In the genomic region with DNA sequence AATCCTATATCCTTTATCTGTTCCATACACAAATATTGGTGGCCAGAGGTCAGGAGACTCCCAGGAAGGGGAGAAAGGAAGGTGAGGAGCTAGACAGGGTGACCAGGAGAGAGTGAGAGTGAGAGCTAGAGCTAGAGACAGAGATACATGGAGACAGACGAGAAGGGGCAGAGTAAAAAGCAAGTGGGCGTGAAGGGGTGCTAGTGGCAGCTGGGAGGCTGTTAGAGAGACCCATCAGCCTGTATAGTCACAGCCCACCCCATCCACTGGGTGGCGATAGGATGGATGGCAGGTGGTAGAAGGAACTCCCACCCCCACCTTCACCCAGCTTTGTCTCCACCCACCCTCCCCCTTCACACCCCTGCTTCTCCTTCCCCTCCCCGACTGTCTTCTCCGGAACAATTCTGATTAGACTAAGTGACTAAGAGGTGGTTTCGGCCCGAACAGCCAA, we compare ENCODE assay signal across 13 cellular contexts. TPM values are rescaled to one million over a fixed set of nuclear protein-coding genes. Genes with fewer than 3 reads are reported as not detected.
DNase-seq lines count a peak whose midpoint lies in the region; ATAC-seq and TF ChIP-seq lines count a peak whose summit lies in the region.
"Had no signal": no experiment of that assay in that cellular context is flagged by ENCODE, and none has a peak within 500 bp of the region (broad histone marks: within the 10 kb centered on the region; RNA-seq: fewer than 3 reads in every experiment).

No MANE protein-coding gene starts in this region.

- TF ChIP-seq CTCF in brain (conservative IDR thresholded peaks at IDR 0.05) (no peak), gastroesophageal sphincter (IDR thresholded peaks at IDR 0.05) (no peak), psoas muscle (IDR thresholded peaks at IDR 0.05) (no peak), uterus (IDR thresholded peaks at IDR 0.05) (no peak)

- POLR2A ChIA-PET in activated CD4-positive, alpha-beta memory T cell treated with anti-CD3 and anti-CD28 coated beads for 36 hours (lab: Charles Lee) = no interaction called here
- POLR2A ChIA-PET in activated CD4-positive, alpha-beta memory T cell treated with anti-CD3 and anti-CD28 coated beads, Interleukin-2, amount 10 ng/mL, durations not matched to agents 7 days and 5 days (lab: Charles Lee) = no interaction called here

- no peaks in the 10 kb centered on the region for H3K9me3 Mint-ChIP-seq in activated CD4-positive, alpha-beta memory T cell treated with anti-CD3 and anti-CD28 coated beads for 36 hours
- H3K9me3 Mint-ChIP-seq in activated CD4-positive, alpha-beta memory T cell treated with anti-CD3 and anti-CD28 coated beads, Interleukin-2, amount 10 ng/mL, durations not matched to agents 7 days and 5 days = no peaks in the 10 kb centered on the region
- H3K9me3 Mint-ChIP-seq in brain = no peaks in the 10 kb centered on the region
- H3K9me3 Mint-ChIP-seq: stimulated activated naive B cell treated with anti-CD40 and anti-IgM and Interleukin-4, amounts not matched to agents 10 μg/mL and 1 μg/mL and 100 μg/mL, for 72 hours had no signal

- intact Hi-C loops in activated CD4-positive, alpha-beta memory T cell treated with anti-CD3 and anti-CD28 coated beads for 36 hours (cut with micrococcal nuclease) = no loop called here
- intact Hi-C loops in psoas muscle (cut with DNase I) (no loop called here), uterus (cut with DNase I; ENCODE audit: low total_unique reads) (no loop called here)

- peak; percentile 27 for DNase-seq in activated CD4-positive, alpha-beta memory T cell treated with anti-CD3 and anti-CD28 coated beads for 36 hours
- DNase-seq in activated CD4-positive, alpha-beta memory T cell treated with anti-CD3 and anti-CD28 coated beads, Interleukin-2, amount 10 ng/mL, durations not matched to agents 7 days and 5 days = no peak
- DNase-seq in NCI-H2171 (lab: John Stamatoyannopoulos, UW) (peak; percentile 8), psoas muscle (no peak), uterus (no peak)
- DNase-seq: right cardiac atrium; stimulated activated naive B cell treated with anti-CD40 and anti-IgM and Interleukin-4, amounts not matched to agents 10 μg/mL and 1 μg/mL and 100 μg/mL, for 72 hours had no signal

- H3K27me3 Mint-ChIP-seq in activated CD4-positive, alpha-beta memory T cell treated with anti-CD3 and anti-CD28 coated beads for 36 hours = peaks cover 6% of the 10 kb centered on the region
- H3K27me3 Mint-ChIP-seq in activated CD4-positive, alpha-beta memory T cell treated with anti-CD3 and anti-CD28 coated beads, Interleukin-2, amount 10 ng/mL, durations not matched to agents 7 days and 5 days = peaks cover 25% of the 10 kb centered on the region
- H3K27me3 Mint-ChIP-seq in brain = no peaks in the 10 kb centered on the region

- TF ChIP-seq EP300 in gastroesophageal sphincter (IDR thresholded peaks at IDR 0.05) = no peak

- H3K27me3 ChIP-seq in subcutaneous abdominal adipose tissue (ENCODE audit: control insufficient read depth in 5 of 5, insufficient read depth in 4 of 5, low read length in 5 of 5) (peaks cover 0 to 32% (median 15%) of the 10 kb centered on the region in 5 donors), gastroesophageal sphincter (peaks cover 59% of the 10 kb centered on the region), psoas muscle (ENCODE audit: insufficient read depth in 3 of 3, low read length in 2 of 3) (peaks cover 0 to 43% (median 4%) of the 10 kb centered on the region in 3 donors), uterus (no peaks in the 10 kb centered on the region)

- H3K4me1 ChIP-seq in subcutaneous abdominal adipose tissue (ENCODE audit: control insufficient read depth in 5 of 5, insufficient read depth in 5 of 5, low read length in 5 of 5) (peaks cover 7 to 68% (median 15%) of the 10 kb centered on the region in 5 donors), gastroesophageal sphincter (peaks cover 0 to 47% (median 5%) of the 10 kb centered on the region in 3 donors), psoas muscle (peaks cover 12% of the 10 kb centered on the region), uterus (peaks cover 0 to 5% of the 10 kb centered on the region in 2 donors)

- no peak for TF ChIP-seq POLR2A in gastroesophageal sphincter (IDR thresholded peaks at IDR 0.05)
- TF ChIP-seq POLR2A in uterus (IDR thresholded peaks at IDR 0.05) = no peak

- peak overlapping the region in 1 of 5 donors; percentile 46 for H3K9ac ChIP-seq in subcutaneous abdominal adipose tissue (ENCODE audit: low read length in 5 of 5)
- H3K9ac ChIP-seq: KMS-11 had no signal

- H3K4me3 ChIP-seq in subcutaneous abdominal adipose tissue (ENCODE audit: low read depth in 1 of 5, low read length in 5 of 5) (no peak overlapping the region), gastroesophageal sphincter (no peak overlapping the region), psoas muscle (no peak overlapping the region), uterus (no peak overlapping the region)

- WGBS in gastroesophageal sphincter (ENCODE audit: low coverage in 1 of 2), 2 donors = 29 to 71% methylated on average over 3 to 4 of the region's 7 CpGs
- 26 to 46% (median 27%) methylated on average over 5 to 7 of the region's 7 CpGs for WGBS in psoas muscle, 3 donors

- H3K27ac ChIP-seq in subcutaneous abdominal adipose tissue (ENCODE audit: low read depth, low read length) (peak overlapping the region; percentile 2), gastroesophageal sphincter (peak overlapping the region in 2 of 4 donors; percentile 40 to 57), psoas muscle (no peak overlapping the region), uterus (no peak overlapping the region)
- H3K27ac ChIP-seq: C4-2B, epithelial cell of prostate, KMS-11 had no signal

- CTCF ChIA-PET in activated CD4-positive, alpha-beta memory T cell treated with anti-CD3 and anti-CD28 coated beads for 36 hours (lab: Charles Lee) = interaction anchor here (1.1 to 1.4 kb wide), 4 partner anchors 34 to 153 kb away, joined by 3 to 9 read pairs (median 4); no protein-coding TSS in a partner anchor
- CTCF ChIA-PET in activated CD4-positive, alpha-beta memory T cell treated with anti-CD3 and anti-CD28 coated beads, Interleukin-2, amount 10 ng/mL, durations not matched to agents 7 days and 5 days (lab: Charles Lee) = interaction anchor here (2.3 kb wide), 1 partner anchor 153 kb away, joined by 11 read pairs; no protein-coding TSS in a partner anchor

- no peak for ATAC-seq in gastroesophageal sphincter
- no peak for ATAC-seq in psoas muscle
- ATAC-seq: right cardiac atrium; stimulated activated naive B cell treated with anti-CD40 and anti-IgM and Interleukin-4, amounts not matched to agents 10 μg/mL and 1 μg/mL and 100 μg/mL, for 72 hours had no signal

- H3K4me1 Mint-ChIP-seq in activated CD4-positive, alpha-beta memory T cell treated with anti-CD3 and anti-CD28 coated beads for 36 hours (ENCODE audit: low read depth) = peaks cover 16% of the 10 kb centered on the region
- peaks cover 21% of the 10 kb centered on the region for H3K4me1 Mint-ChIP-seq in activated CD4-positive, alpha-beta memory T cell treated with anti-CD3 and anti-CD28 coated beads, Interleukin-2, amount 10 ng/mL, durations not matched to agents 7 days and 5 days
- H3K4me1 Mint-ChIP-seq in brain = peaks cover 91% of the 10 kb centered on the region

- H3K4me3 Mint-ChIP-seq in activated CD4-positive, alpha-beta memory T cell treated with anti-CD3 and anti-CD28 coated beads for 36 hours = no peak overlapping the region
- no peak overlapping the region for H3K4me3 Mint-ChIP-seq in activated CD4-positive, alpha-beta memory T cell treated with anti-CD3 and anti-CD28 coated beads, Interleukin-2, amount 10 ng/mL, durations not matched to agents 7 days and 5 days
- H3K4me3 Mint-ChIP-seq in brain = peak overlapping the region in 4 of 5 experiments; percentile 45 to 75 (median 68)
- H3K4me3 Mint-ChIP-seq: stimulated activated naive B cell treated with anti-CD40 and anti-IgM and Interleukin-4, amounts not matched to agents 10 μg/mL and 1 μg/mL and 100 μg/mL, for 72 hours had no signal

- H3K27ac Mint-ChIP-seq in activated CD4-positive, alpha-beta memory T cell treated with anti-CD3 and anti-CD28 coated beads for 36 hours = no peak overlapping the region
- H3K27ac Mint-ChIP-seq in activated CD4-positive, alpha-beta memory T cell treated with anti-CD3 and anti-CD28 coated beads, Interleukin-2, amount 10 ng/mL, durations not matched to agents 7 days and 5 days = no peak overlapping the region
- H3K27ac Mint-ChIP-seq in brain = peak overlapping the region; percentile 16 to 96 (median 76)
- H3K27ac Mint-ChIP-seq: stimulated activated naive B cell treated with anti-CD40 and anti-IgM and Interleukin-4, amounts not matched to agents 10 μg/mL and 1 μg/mL and 100 μg/mL, for 72 hours had no signal

- H3K36me3 ChIP-seq in subcutaneous abdominal adipose tissue (ENCODE audit: control insufficient read depth in 5 of 5, insufficient read depth in 5 of 5, low read length in 5 of 5) (no peaks in the 10 kb centered on the region), gastroesophageal sphincter (no peaks in the 10 kb centered on the region), psoas muscle (ENCODE audit: insufficient read depth in 1 of 2, low read depth in 1 of 2) (no peaks in the 10 kb centered on the region), uterus (no peaks in the 10 kb centered on the region)

- H3K9me3 ChIP-seq in subcutaneous abdominal adipose tissue (ENCODE audit: control insufficient read depth in 5 of 5, low read length in 5 of 5) (no peaks in the 10 kb centered on the region), gastroesophageal sphincter (no peaks in the 10 kb centered on the region), psoas muscle (no peaks in the 10 kb centered on the region), uterus (no peaks in the 10 kb centered on the region)

- no peaks in the 10 kb centered on the region for H3K36me3 Mint-ChIP-seq in activated CD4-positive, alpha-beta memory T cell treated with anti-CD3 and anti-CD28 coated beads for 36 hours
- H3K36me3 Mint-ChIP-seq in activated CD4-positive, alpha-beta memory T cell treated with anti-CD3 and anti-CD28 coated beads, Interleukin-2, amount 10 ng/mL, durations not matched to agents 7 days and 5 days (ENCODE audit: low read depth) = no peaks in the 10 kb centered on the region
- H3K36me3 Mint-ChIP-seq in brain = no peaks in the 10 kb centered on the region

RNA-seq across cellular contexts. Expression of a gene that starts 32.8 kb away (rescaled TPM):
- not detected for total RNA-seq in activated CD4-positive, alpha-beta memory T cell treated with anti-CD3 and anti-CD28 coated beads for 36 hours
- not detected for total RNA-seq in activated CD4-positive, alpha-beta memory T cell treated with anti-CD3 and anti-CD28 coated beads, Interleukin-2, amount 10 ng/mL, durations not matched to agents 7 days and 5 days
- polyA plus RNA-seq in brain (ENCODE audit: insufficient read depth, low read depth, low replicate concordance) (35.4 TPM), psoas muscle (1 to 10 TPM; 4.2 to 8.8 (median 5.1) TPM)
- total RNA-seq in gastroesophageal sphincter (10 to 100 TPM; 23.0 to 52.8 (median 30.9) TPM), psoas muscle (10 to 100 TPM; 10.1 to 17.4 (median 13.7) TPM), uterus (10 to 100 TPM; 29.2 to 46.7 (median 31.5) TPM)

Comparison
In these comparisons a context has a peak if more than half of its experiments do, and no peak if none do; other contexts are left out.
1. DNase-seq: peak in activated CD4-positive, alpha-beta memory T cell treated with anti-CD3 and anti-CD28 coated beads for 36 hours (single experiment) and NCI-H2171 (single experiment); none in activated CD4-positive, alpha-beta memory T cell treated with anti-CD3 and anti-CD28 coated beads, Interleukin-2, amount 10 ng/mL, durations not matched to agents 7 days and 5 days (single experiment), psoas muscle (0 of 2) and uterus (0 of 2).
2. H3K27ac Mint-ChIP-seq: peak in brain (5 of 5); none in activated CD4-positive, alpha-beta memory T cell treated with anti-CD3 and anti-CD28 coated beads for 36 hours (single experiment) and activated CD4-positive, alpha-beta memory T cell treated with anti-CD3 and anti-CD28 coated beads, Interleukin-2, amount 10 ng/mL, durations not matched to agents 7 days and 5 days (single experiment).
3. H3K4me3 Mint-ChIP-seq: peak in brain (4 of 5); none in activated CD4-positive, alpha-beta memory T cell treated with anti-CD3 and anti-CD28 coated beads for 36 hours (single experiment) and activated CD4-positive, alpha-beta memory T cell treated with anti-CD3 and anti-CD28 coated beads, Interleukin-2, amount 10 ng/mL, durations not matched to agents 7 days and 5 days (single experiment).
4. RNA of a gene that starts 32.8 kb away (total RNA-seq): 23.0 to 52.8 TPM in gastroesophageal sphincter, 29.2 to 46.7 TPM in uterus and 10.1 to 17.4 TPM in psoas muscle; not detected in activated CD4-positive, alpha-beta memory T cell treated with anti-CD3 and anti-CD28 coated beads for 36 hours and not detected in activated CD4-positive, alpha-beta memory T cell treated with anti-CD3 and anti-CD28 coated beads, Interleukin-2, amount 10 ng/mL, durations not matched to agents 7 days and 5 days; every median in the first group is over 10 times any median in the second.